In the genomic region with DNA sequence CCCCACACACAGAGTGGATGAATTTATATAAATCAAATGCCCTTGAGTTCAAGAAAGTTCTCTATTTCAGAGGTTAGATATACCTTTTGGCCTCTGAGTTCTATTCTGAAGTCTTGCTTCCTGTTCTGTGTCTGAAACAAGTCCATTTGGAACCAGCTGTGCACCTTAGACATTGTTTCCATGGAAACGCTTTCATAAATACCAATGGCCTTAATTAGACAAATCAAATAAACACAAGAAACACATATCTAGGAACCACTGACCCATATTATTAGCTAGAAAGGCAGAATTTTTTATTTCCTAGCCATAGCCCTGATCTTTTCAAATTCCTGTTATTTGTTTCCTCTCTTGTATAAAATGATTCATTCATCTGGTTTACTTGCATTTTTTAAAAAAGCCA, we compare ENCODE assay signal across 32 cellular contexts. TPM values are rescaled to one million over a fixed set of nuclear protein-coding genes. Genes with fewer than 3 reads are reported as not detected.
"Had no signal": no experiment of that assay in that cellular context is flagged by ENCODE, and none has a peak within 500 bp of the region (broad histone marks: within the 10 kb centered on the region; RNA-seq: fewer than 3 reads in every experiment).

No MANE protein-coding gene starts in this region.

- H3K27ac ChIP-seq: breast epithelium, right lobe of liver had no signal

- H3K9me3 ChIP-seq: breast epithelium, mucosa of descending colon, right lobe of liver had no signal

- H3K27me3 ChIP-seq: breast epithelium, heart left ventricle, right lobe of liver had no signal

- H3K4me1 Mint-ChIP-seq: activated CD4-positive, alpha-beta T cell treated with anti-CD3 and anti-CD28 coated beads, Interleukin-2, amount 10 ng/mL, durations not matched to agents 24 days and 14 days; central memory CD8-positive, alpha-beta T cell; immature natural killer cell; stimulated activated effector memory CD8-positive, alpha-beta T cell treated with anti-CD3 and anti-CD28 coated beads, Interleukin-12 subunit alpha, Interleukin-12 subunit beta, amount 100 ng/mL, for 72 hours; stimulated activated naive CD8-positive, alpha-beta T cell treated with anti-CD3 and anti-CD28 coated beads, Interleukin-15, amount 100 ng/mL, for 72 hours had no signal

- H3K4me3 ChIP-seq: breast epithelium, heart left ventricle, mucosa of descending colon, right lobe of liver had no signal

- H3K36me3 Mint-ChIP-seq: activated CD4-positive, alpha-beta memory T cell treated with anti-CD3 and anti-CD28 coated beads for 36 hours; immature natural killer cell; natural killer cell treated with Interleukin-12 subunit alpha and Interleukin-12 subunit beta and Interleukin-15 and Interleukin-18, amount 100 ng/mL, for 72 hours; stimulated activated effector memory CD8-positive, alpha-beta T cell treated with anti-CD3 and anti-CD28 coated beads, Interleukin-12 subunit alpha, Interleukin-12 subunit beta, amount 100 ng/mL, for 72 hours had no signal

- H3K27ac Mint-ChIP-seq: activated CD4-positive, alpha-beta memory T cell treated with anti-CD3 and anti-CD28 coated beads for 36 hours; activated CD4-positive, alpha-beta T cell treated with anti-CD3 and anti-CD28 coated beads, Interleukin-2, amount 10 ng/mL, durations not matched to agents 24 days and 14 days; activated T-cell treated with anti-CD3 and anti-CD28 coated beads, Interleukin-2, amount 50 U/mL, for 24 hours; dendritic cell treated with granulocyte-macrophage colony-stimulating factor and Interleukin-4, amounts not matched to agents 40 ng/mL and 50 ng/mL, for 4 days; endodermal cell; immature natural killer cell; natural killer cell treated with Interleukin-12 subunit alpha and Interleukin-12 subunit beta and Interleukin-15 and Interleukin-18, amount 100 ng/mL, for 72 hours; stimulated activated effector memory CD8-positive, alpha-beta T cell treated with anti-CD3 and anti-CD28 coated beads, Interleukin-12 subunit alpha, Interleukin-12 subunit beta, amount 100 ng/mL, for 72 hours; stimulated activated naive CD8-positive, alpha-beta T cell treated with anti-CD3 and anti-CD28 coated beads, Interleukin-15, amount 100 ng/mL, for 72 hours had no signal

- ATAC-seq: esophagus mucosa; heart left ventricle; left ventricle myocardium superior; mucosa of descending colon; natural killer cell treated with Interleukin-12 subunit alpha and Interleukin-12 subunit beta and Interleukin-15 and Interleukin-18, amount 100 ng/mL, for 72 hours; right lobe of liver; stimulated activated effector memory CD8-positive, alpha-beta T cell treated with anti-CD3 and anti-CD28 coated beads, Interleukin-12 subunit alpha, Interleukin-12 subunit beta, amount 100 ng/mL, for 72 hours; stimulated activated naive CD8-positive, alpha-beta T cell treated with anti-CD3 and anti-CD28 coated beads, Interleukin-15, amount 100 ng/mL, for 72 hours had no signal

- H3K27me3 Mint-ChIP-seq: dendritic cell treated with granulocyte-macrophage colony-stimulating factor and Interleukin-4, amounts not matched to agents 40 ng/mL and 50 ng/mL, for 4 days had no signal

- H3K4me3 Mint-ChIP-seq: activated CD4-positive, alpha-beta memory T cell treated with anti-CD3 and anti-CD28 coated beads for 36 hours; activated CD4-positive, alpha-beta T cell treated with anti-CD3 and anti-CD28 coated beads, Interleukin-2, amount 10 ng/mL, durations not matched to agents 24 days and 14 days; activated T-cell treated with anti-CD3 and anti-CD28 coated beads, Interleukin-2, amount 50 U/mL, for 24 hours; central memory CD8-positive, alpha-beta T cell; dendritic cell treated with granulocyte-macrophage colony-stimulating factor and Interleukin-4, amounts not matched to agents 40 ng/mL and 50 ng/mL, for 4 days; endodermal cell; immature natural killer cell; natural killer cell treated with Interleukin-12 subunit alpha and Interleukin-12 subunit beta and Interleukin-15 and Interleukin-18, amount 100 ng/mL, for 72 hours; stimulated activated effector memory CD8-positive, alpha-beta T cell treated with anti-CD3 and anti-CD28 coated beads, Interleukin-12 subunit alpha, Interleukin-12 subunit beta, amount 100 ng/mL, for 72 hours; stimulated activated naive CD8-positive, alpha-beta T cell treated with anti-CD3 and anti-CD28 coated beads, Interleukin-15, amount 100 ng/mL, for 72 hours had no signal

- H3K36me3 ChIP-seq: breast epithelium, heart left ventricle, right lobe of liver had no signal

- H3K4me1 ChIP-seq: breast epithelium, right lobe of liver had no signal

- DNase-seq: activated CD4-positive, alpha-beta memory T cell treated with anti-CD3 and anti-CD28 coated beads for 36 hours; activated CD4-positive, alpha-beta T cell treated with anti-CD3 and anti-CD28 coated beads, Interleukin-2, amount 10 ng/mL, durations not matched to agents 24 days and 14 days; activated CD4-positive, CD25-positive, alpha-beta regulatory T cell treated with anti-CD3 and anti-CD28 coated beads, Interleukin-2, amount 50 U/mL, for 72 hours; activated CD8-positive, alpha-beta memory T cell treated with anti-CD3 and anti-CD28 coated beads, Interleukin-2, amount 50 U/mL, for 4 hours; activated gamma-delta T cell treated with Interleukin-2 at 50 U/mL for 16 hours; activated naive CD4-positive, alpha-beta T cell treated with anti-CD3 and anti-CD28 coated beads, Interleukin-2, amount 50 U/mL, for 16 hours; activated T-cell treated with anti-CD3 and anti-CD28 coated beads, Interleukin-2, amount 50 U/mL, for 24 hours; amniotic stem cell; endodermal cell; foreskin fibroblast; heart left ventricle; hypothalamus; immature natural killer cell; left ventricle myocardium superior; mucosa of descending colon; posterior cingulate gyrus; right lobe of liver; stimulated activated CD4-positive, alpha-beta T cell treated with anti-CD3 and anti-CD28 coated beads, Interleukin-12 subunit alpha, Interleukin-12 subunit beta, amount 100 ng/mL, for 4 hours; stimulated activated CD4-positive, alpha-beta T cell treated with anti-CD3 and anti-CD28 coated beads, Interleukin-4, amount 100 ng/mL, for 24 hours; stimulated activated naive CD8-positive, alpha-beta T cell treated with anti-CD3 and anti-CD28 coated beads, Interleukin-15, amount 100 ng/mL, for 72 hours; substantia nigra; T-helper 2 cell had no signal

- H3K9me3 Mint-ChIP-seq: activated CD4-positive, alpha-beta memory T cell treated with anti-CD3 and anti-CD28 coated beads for 36 hours; activated CD4-positive, alpha-beta T cell treated with anti-CD3 and anti-CD28 coated beads, Interleukin-2, amount 10 ng/mL, durations not matched to agents 24 days and 14 days; central memory CD8-positive, alpha-beta T cell; endodermal cell; stimulated activated effector memory CD8-positive, alpha-beta T cell treated with anti-CD3 and anti-CD28 coated beads, Interleukin-12 subunit alpha, Interleukin-12 subunit beta, amount 100 ng/mL, for 72 hours had no signal

RNA-seq across cellular contexts. Expression of a gene that starts 8.4 kb away (rescaled TPM):
- total RNA-seq: activated CD4-positive, alpha-beta memory T cell treated with anti-CD3 and anti-CD28 coated beads for 36 hours; activated CD4-positive, alpha-beta T cell treated with anti-CD3 and anti-CD28 coated beads, Interleukin-2, amount 10 ng/mL, durations not matched to agents 24 days and 14 days; activated CD8-positive, alpha-beta memory T cell treated with anti-CD3 and anti-CD28 coated beads for 36 hours; breast epithelium; endodermal cell; esophagus mucosa; lung microvascular endothelial cell; mesenteric fat pad; natural killer cell treated with Interleukin-12 subunit alpha and Interleukin-12 subunit beta and Interleukin-15 and Interleukin-18, amount 100 ng/mL, for 72 hours; ureter had no signal
- polyA plus RNA-seq: immature natural killer cell had no signal
